13 cellular contexts compared by ENCODE assay signal in the genomic region with DNA sequence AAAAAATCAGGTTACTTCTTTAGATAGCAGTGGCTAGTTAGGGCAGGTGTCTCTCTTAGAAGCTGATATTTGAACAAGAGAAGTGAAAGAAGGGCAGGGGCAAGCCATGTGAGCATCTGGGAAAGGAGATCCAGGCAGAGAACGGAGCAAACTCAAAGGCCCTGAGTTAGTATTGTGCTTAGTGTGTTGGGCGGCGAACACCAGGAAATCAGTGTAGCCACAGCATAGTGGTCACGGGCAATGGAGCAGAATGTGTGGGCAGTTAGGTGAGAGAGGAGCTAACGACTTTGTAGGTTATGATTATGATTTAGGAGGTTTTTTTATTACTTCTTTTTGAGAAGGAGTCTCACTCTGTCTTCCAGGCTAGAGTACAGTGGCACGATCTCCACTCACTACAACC.
DNase-seq lines count a peak whose midpoint lies in the region; ATAC-seq, FAIRE-seq and TF ChIP-seq lines count a peak whose summit lies in the region.
"Had no signal": no experiment of that assay in that cellular context is flagged by ENCODE, and none has a peak within 500 bp of the region (broad histone marks: within the 10 kb centered on the region; RNA-seq: fewer than 3 reads in every experiment).

No MANE protein-coding gene starts in this region.

- H3K27me3 Mint-ChIP-seq in dendritic cell treated with granulocyte-macrophage colony-stimulating factor and Interleukin-4, amounts not matched to agents 40 ng/mL and 50 ng/mL, for 4 days = no peaks in the 10 kb centered on the region

- H3K4me3 Mint-ChIP-seq in dendritic cell treated with granulocyte-macrophage colony-stimulating factor and Interleukin-4, amounts not matched to agents 40 ng/mL and 50 ng/mL, for 4 days = no peak overlapping the region

- DNase-seq in GM12891 (ENCODE audit: insufficient read length, low spot score) (peak; percentile 10), COLO829 (ENCODE audit: low spot score) (no peak), NCI-H748 (lab: John Stamatoyannopoulos, UW; ENCODE audit: unreplicated experiment) (no peak), NCI-H2029 treated with DMSO at 0.1 percent for 48 hours (lab: John Stamatoyannopoulos, UW) (no peak)
- DNase-seq in activated CD4-positive, CD25-positive, alpha-beta regulatory T cell (lab: John Stamatoyannopoulos, UW) = no peak
- DNase-seq: activated naive CD4-positive, alpha-beta T cell treated with anti-CD3 and anti-CD28 coated beads, Interleukin-2, amount 50 U/mL, for 16 hours; central memory CD4-positive, alpha-beta T cell; glutamatergic neuron; NCI-H510A; stimulated activated CD4-positive, alpha-beta T cell treated with anti-CD3 and anti-CD28 coated beads, Interleukin-4, amount 100 ng/mL, for 1 hour had no signal

- peaks cover 83% of the 10 kb centered on the region for H3K4me1 Mint-ChIP-seq in dendritic cell treated with granulocyte-macrophage colony-stimulating factor and Interleukin-4, amounts not matched to agents 40 ng/mL and 50 ng/mL, for 4 days (ENCODE audit: low read depth)

- ATAC-seq in GM19395 (IDR thresholded peaks at IDR 0.05; ENCODE audit: unreplicated experiment) = peak; percentile 76
- peak; percentile 77 for ATAC-seq in HG02870 (IDR thresholded peaks at IDR 0.05; ENCODE audit: unreplicated experiment)

- H3K27ac Mint-ChIP-seq in dendritic cell treated with granulocyte-macrophage colony-stimulating factor and Interleukin-4, amounts not matched to agents 40 ng/mL and 50 ng/mL, for 4 days = peak overlapping the region; percentile 91

- TF ChIP-seq POLR2A in GM12891 (IDR thresholded peaks at IDR 0.05; ENCODE audit: low read depth, low read length) = no peak

- FAIRE-seq in GM12891 (lab: Jason Lieb, UNC) = peak; percentile 78

- H3K36me3 Mint-ChIP-seq in dendritic cell treated with granulocyte-macrophage colony-stimulating factor and Interleukin-4, amounts not matched to agents 40 ng/mL and 50 ng/mL, for 4 days (ENCODE audit: low read depth) = peaks cover 41% of the 10 kb centered on the region

- H3K9me3 Mint-ChIP-seq in dendritic cell treated with granulocyte-macrophage colony-stimulating factor and Interleukin-4, amounts not matched to agents 40 ng/mL and 50 ng/mL, for 4 days = no peaks in the 10 kb centered on the region

- intact Hi-C loops in dendritic cell treated with granulocyte-macrophage colony-stimulating factor and Interleukin-4, amounts not matched to agents 40 ng/mL and 50 ng/mL, for 4 days (cut with micrococcal nuclease) = loop anchor here (10.0 kb wide), 1 partner anchor 49 kb away; no protein-coding TSS in a partner anchor

TF ChIP-seq in GM12891, 5 proteins besides CTCF, POLR2A, EP300 and RAD21:
- no peak for TF ChIP-seq POLR2AphosphoS5 (IDR thresholded peaks at IDR 0.05; ENCODE audit: low read depth, low read length)
- TF ChIP-seq PAX5 (IDR thresholded peaks at IDR 0.05; ENCODE audit: insufficient read depth, low read length, severe bottlenecking) = peak; percentile 81
